11 cellular contexts compared by ENCODE assay signal in the genomic region with DNA sequence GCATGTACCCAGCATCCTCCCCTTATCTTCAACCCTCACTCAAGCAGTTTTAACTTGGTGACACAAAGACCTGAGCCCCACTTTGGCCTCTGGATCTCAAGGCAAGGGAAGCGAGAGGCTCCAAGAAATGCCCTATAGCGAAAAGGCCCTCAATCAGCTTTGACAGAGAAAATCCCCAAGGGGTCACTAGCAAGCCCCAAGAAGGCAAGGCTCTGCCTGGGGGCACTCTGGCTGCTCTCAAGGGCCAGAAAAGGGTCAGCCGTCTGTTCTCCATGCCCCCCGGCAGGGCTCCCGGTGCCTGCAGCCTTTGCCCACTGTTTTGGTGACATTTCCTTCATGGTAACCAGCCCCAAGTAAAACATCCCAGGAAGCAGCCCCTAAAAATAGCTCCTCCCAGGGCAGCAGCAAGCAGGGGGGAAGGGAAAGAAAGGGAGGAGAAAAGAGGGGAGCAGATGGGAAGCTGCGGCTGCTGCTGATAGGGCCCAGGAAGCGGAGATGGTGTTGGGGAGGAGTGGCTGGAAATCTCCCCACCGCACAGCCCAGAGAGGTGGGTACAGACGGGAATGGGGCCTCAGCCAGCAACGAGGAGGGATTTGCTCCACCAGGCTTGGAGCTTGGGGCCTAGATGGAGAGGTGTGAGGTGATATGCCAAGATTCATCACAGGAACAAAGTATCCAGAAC. TPM values are rescaled to one million over a fixed set of nuclear protein-coding genes. Genes with fewer than 3 reads are reported as not detected.
DNase-seq lines count a peak whose midpoint lies in the region; ATAC-seq, FAIRE-seq and TF ChIP-seq lines count a peak whose summit lies in the region.
"Had no signal": no experiment of that assay in that cellular context is flagged by ENCODE, and none has a peak within 500 bp of the region (broad histone marks: within the 10 kb centered on the region; RNA-seq: fewer than 3 reads in every experiment).

No MANE protein-coding gene starts in this region.

- H3K4me3 Mint-ChIP-seq in T-helper 17 cell, result no peak overlapping the region

- no peak for ATAC-seq in DND-41 (ENCODE audit: insufficient read depth, low read depth)
- no peak for ATAC-seq in T-helper 17 cell
- ATAC-seq in HG02870 (IDR thresholded peaks at IDR 0.05; ENCODE audit: unreplicated experiment), result no peak
- ATAC-seq: HCT116 had no signal

- no peak overlapping the region for H2AK5ac ChIP-seq in trophoblast cell (ENCODE audit: low read length)

- H3K36me3 Mint-ChIP-seq in T-helper 17 cell (ENCODE audit: low read depth), result no peaks in the 10 kb centered on the region

- peaks cover 77% of the 10 kb centered on the region for H3K36me3 ChIP-seq in DND-41 (ENCODE audit: insufficient read depth, low read length)
- peaks cover 14 to 46% of the 10 kb centered on the region in 2 donors for H3K36me3 ChIP-seq in esophagus (ENCODE audit: control insufficient read depth in 2 of 2, insufficient read depth in 2 of 2, low read length in 1 of 2)
- H3K36me3 ChIP-seq in trophoblast cell (ENCODE audit: control insufficient read depth in 1 of 2, insufficient read depth in 2 of 2, low read length in 2 of 2), result peaks cover 27 to 41% of the 10 kb centered on the region in 2 experiments

- H3K9me3 ChIP-seq in DND-41 (ENCODE audit: insufficient read depth, low read length, severe bottlenecking), result no peaks in the 10 kb centered on the region
- no peaks in the 10 kb centered on the region for H3K9me3 ChIP-seq in T-helper 17 cell (ENCODE audit: control insufficient read depth, low read length, poor library complexity, severe bottlenecking)
- H3K9me3 ChIP-seq in esophagus (ENCODE audit: control insufficient read depth in 2 of 2, insufficient read depth in 1 of 2, low read depth in 1 of 2, low read length in 1 of 2), result no peaks in the 10 kb centered on the region
- no peaks in the 10 kb centered on the region for H3K9me3 ChIP-seq in trophoblast cell (ENCODE audit: insufficient read depth, low read depth, low read length)

- H3K79me2 ChIP-seq in DND-41 (ENCODE audit: insufficient read depth, low read length) (peaks cover 70% of the 10 kb centered on the region), trophoblast cell (ENCODE audit: control insufficient read depth, insufficient read depth, low read length, poor library complexity) (no peaks in the 10 kb centered on the region)

- H3K14ac ChIP-seq in trophoblast cell (ENCODE audit: low read length), result no peak overlapping the region

- no peak overlapping the region for H4K12ac ChIP-seq in trophoblast cell (ENCODE audit: low read depth, low read length)

- no peak for TF ChIP-seq POLR2A in GM12891 (IDR thresholded peaks at IDR 0.05; ENCODE audit: low read depth, low read length)

- 54 to 73% methylated on average over 10 of the region's 10 CpGs for WGBS in esophagus, 2 donors
- no CpG with 5 or more reads among the region's 10 CpGs for WGBS in trophoblast cell (ENCODE audit: extremely low coverage, insufficient coverage, insufficient read length)

- no peaks in the 10 kb centered on the region for H3K79me1 ChIP-seq in trophoblast cell (ENCODE audit: low read length)

- H3K27ac Mint-ChIP-seq in T-helper 17 cell, result peak overlapping the region; percentile 94

- no peaks in the 10 kb centered on the region for H3K27me3 ChIP-seq in DND-41 (ENCODE audit: insufficient read depth, low read length, poor library complexity)
- no peaks in the 10 kb centered on the region for H3K27me3 ChIP-seq in esophagus (ENCODE audit: control insufficient read depth in 1 of 2, insufficient read depth in 2 of 2, low read length in 2 of 2)
- no peaks in the 10 kb centered on the region for H3K27me3 ChIP-seq in trophoblast cell (ENCODE audit: insufficient read depth, low read length)

- H3K18ac ChIP-seq in trophoblast cell (ENCODE audit: low read length), result no peak overlapping the region

- no peak overlapping the region for H2BK12ac ChIP-seq in trophoblast cell (ENCODE audit: low read length)

- DNase-seq in DND-41 (no peak), T-helper 17 cell (no peak), posterior cingulate gyrus (peak in 8 of 10 donors; percentile 52 to 95 (median 68)), NCI-H1694 treated with DMSO at 0.1 percent for 48 hours (lab: John Stamatoyannopoulos, UW) (no peak), GM12891 (ENCODE audit: insufficient read length, low spot score) (no peak), trophoblast cell (no peak)
- DNase-seq: DMS 273 treated with DMSO at 0.1 percent for 48 hours, NCI-H187 had no signal

- peak overlapping the region; percentile 86; the same call in 1 of the 2 replicates for H3K27ac ChIP-seq in DND-41 (ENCODE audit: low read length)
- H3K27ac ChIP-seq in esophagus (ENCODE audit: low read depth in 2 of 2, low read length in 1 of 2), result peak overlapping the region; percentile 49 to 56
- H3K27ac ChIP-seq in trophoblast cell (ENCODE audit: low read depth, low read length), result no peak overlapping the region

- peaks cover 60% of the 10 kb centered on the region for H4K20me1 ChIP-seq in DND-41 (ENCODE audit: insufficient read depth, low read length)

- H2BK120ac ChIP-seq in trophoblast cell (ENCODE audit: insufficient read depth, low read length, poor library complexity), result no peak overlapping the region

- no peaks in the 10 kb centered on the region for H3K27me3 Mint-ChIP-seq in T-helper 17 cell

- FAIRE-seq in GM12891 (lab: Jason Lieb, UNC), result no peak

- H3K4me2 ChIP-seq in DND-41 (ENCODE audit: insufficient read depth, low read length) (no peak overlapping the region), trophoblast cell (ENCODE audit: low read length) (no peak overlapping the region)

- peaks cover 41% of the 10 kb centered on the region for H3K4me1 ChIP-seq in DND-41 (ENCODE audit: insufficient read depth, low read length)
- H3K4me1 ChIP-seq in esophagus (ENCODE audit: control insufficient read depth in 2 of 2, insufficient read depth in 2 of 2, low read length in 1 of 2), result peaks cover 3 to 21% of the 10 kb centered on the region in 2 donors
- H3K4me1 ChIP-seq in trophoblast cell (ENCODE audit: control insufficient read depth in 1 of 2, insufficient read depth in 2 of 2, low read length in 2 of 2), result peaks cover 11 to 13% of the 10 kb centered on the region in 2 experiments

- peaks cover 76% of the 10 kb centered on the region for H3K4me1 Mint-ChIP-seq in T-helper 17 cell

- TF ChIP-seq CTCF in DND-41 (IDR thresholded peaks at IDR 0.05; ENCODE audit: borderline replicate concordance, extremely low read depth, low read length, poor library complexity, severe bottlenecking), result no peak

- no peak overlapping the region for H4K91ac ChIP-seq in trophoblast cell (ENCODE audit: low read depth, low read length)

- no peak overlapping the region for H4K8ac ChIP-seq in trophoblast cell (ENCODE audit: low read depth, low read length)

- no peak overlapping the region for H3K23ac ChIP-seq in trophoblast cell (ENCODE audit: low read length)

- H3K9ac ChIP-seq in DND-41 (ENCODE audit: low read depth, low read length), result no peak overlapping the region
- H3K9ac ChIP-seq in trophoblast cell (ENCODE audit: low read length), result no peak overlapping the region

- intact Hi-C loops in posterior cingulate gyrus (cut with DNase I), result no loop called here

- no peak overlapping the region for H3K4ac ChIP-seq in trophoblast cell (ENCODE audit: low read depth, low read length)

- no peak overlapping the region for H3K4me3 ChIP-seq in DND-41 (ENCODE audit: low read depth in 1 of 2, low read length in 2 of 2)
- no peak overlapping the region for H3K4me3 ChIP-seq in esophagus (ENCODE audit: low read depth in 1 of 2, low read length in 2 of 2)
- H3K4me3 ChIP-seq in trophoblast cell (ENCODE audit: low read depth, low read length), result no peak overlapping the region

- no peak overlapping the region for H2BK5ac ChIP-seq in trophoblast cell (ENCODE audit: low read depth, low read length, poor library complexity)

- H2AFZ ChIP-seq in DND-41 (ENCODE audit: low read depth, low read length) (no peak overlapping the region), trophoblast cell (ENCODE audit: insufficient read depth, low read length, poor library complexity) (no peak overlapping the region)

TF ChIP-seq in GM12891, 5 proteins besides CTCF, POLR2A, EP300 and RAD21:
- TF ChIP-seq SPI1 (IDR thresholded peaks at IDR 0.05; ENCODE audit: low read depth, low read length) (no peak), TAF1 (IDR thresholded peaks at IDR 0.05; ENCODE audit: low read depth, low read length) (no peak), PAX5 (IDR thresholded peaks at IDR 0.05; ENCODE audit: insufficient read depth, low read length, severe bottlenecking) (no peak), POU2F2 (IDR thresholded peaks at IDR 0.05; ENCODE audit: low read depth, low read length) (no peak), POLR2AphosphoS5 (IDR thresholded peaks at IDR 0.05; ENCODE audit: low read depth, low read length) (no peak)

RNA-seq across cellular contexts. Expression of a gene that starts 7.1 kb away (rescaled TPM):
- total RNA-seq in T-helper 17 cell, result 10 to 100 TPM; 52.6 to 59.6 TPM
- 10 to 100 TPM; 16.1 to 25.3 TPM for polyA plus RNA-seq in esophagus
- 10.9 TPM for polyA plus RNA-seq in GM12891 (2012; ENCODE audit: low read depth, missing spikeins)
- polyA plus RNA-seq in trophoblast cell (2013), result 21.4 and 23.0 TPM in 2 replicates

RNA-seq across cellular contexts. Expression of a gene that starts 43.7 kb away (rescaled TPM):
- under 1 TPM in 1 of 2 donors, not detected in 1; 0.42 TPM for total RNA-seq in T-helper 17 cell
- 10 to 100 TPM in 1 of 2 donors, 1 to 10 TPM in 1; 7.0 to 13.7 TPM for polyA plus RNA-seq in esophagus
- polyA plus RNA-seq in GM12891 (2012; ENCODE audit: low read depth, missing spikeins), result 0.73 TPM
- 5.6 and 6.2 TPM in 2 replicates for polyA plus RNA-seq in trophoblast cell (2013)

RNA-seq across cellular contexts. Expression of a gene that starts 55.9 kb away (rescaled TPM):
- total RNA-seq in T-helper 17 cell, result 10 to 100 TPM; 80.6 to 80.9 TPM
- 10 to 100 TPM; 13.5 to 14.9 TPM for polyA plus RNA-seq in esophagus
- polyA plus RNA-seq in GM12891 (2012; ENCODE audit: low read depth, missing spikeins), result 14.8 TPM
- 13.2 and 14.3 TPM in 2 replicates for polyA plus RNA-seq in trophoblast cell (2013)

Comparison
In these comparisons a context has a peak if more than half of its experiments do, and no peak if none do; other contexts are left out.
1. DNase-seq: peak in posterior cingulate gyrus (8 of 10); none in DND-41 (single experiment), T-helper 17 cell (0 of 3), NCI-H1694 treated with DMSO at 0.1 percent for 48 hours (single experiment), GM12891 (single experiment) and trophoblast cell (0 of 2).